ENCODE assay signal across 17 cellular contexts in the genomic region with DNA sequence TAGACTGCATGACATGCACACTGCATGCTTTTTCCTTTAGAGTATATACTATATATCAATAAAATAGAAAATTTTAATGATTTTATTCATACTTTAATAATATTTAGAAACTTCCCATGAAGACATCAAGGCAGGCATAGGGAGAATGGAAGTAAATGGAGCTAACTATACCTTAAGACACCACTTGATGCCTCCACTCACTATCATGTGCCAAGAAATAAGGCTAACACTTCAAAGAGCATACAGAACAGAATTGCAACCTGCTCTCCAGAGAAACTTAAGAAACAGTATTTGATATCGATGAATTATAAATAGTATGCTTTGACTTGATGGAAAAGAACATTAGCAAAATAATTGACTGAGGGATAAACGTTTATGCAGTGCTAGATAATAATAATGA.
A peak's percentile ranks its signal among the peaks of the same experiment; 100 is the strongest.
DNase-seq lines count a peak whose midpoint lies in the region; ATAC-seq, FAIRE-seq and TF ChIP-seq lines count a peak whose summit lies in the region.
"Had no signal": no experiment of that assay in that cellular context is flagged by ENCODE, and none has a peak within 500 bp of the region (broad histone marks: within the 10 kb centered on the region; RNA-seq: fewer than 3 reads in every experiment).

No MANE protein-coding gene starts in this region.

- H3K4me1 ChIP-seq in foreskin keratinocyte (no peaks in the 10 kb centered on the region), gastrocnemius medialis (peaks cover 3 to 8% of the 10 kb centered on the region in 2 donors)
- H3K4me1 ChIP-seq: SJCRH30, uterus had no signal

- H3K27ac ChIP-seq in foreskin keratinocyte (no peak overlapping the region), gastrocnemius medialis (no peak overlapping the region)
- H3K27ac ChIP-seq: SJCRH30, uterus had no signal

- H3K4me3 Mint-ChIP-seq in activated T-helper 17 cell treated with anti-CD3 and anti-CD28 coated beads, Interleukin-2, amount 50 U/mL, for 72 hours: no peak overlapping the region
- H3K4me3 Mint-ChIP-seq: B cell, natural killer cell had no signal

- TF ChIP-seq POLR2A in gastrocnemius medialis (IDR thresholded peaks at IDR 0.05): no peak

- no peak for TF ChIP-seq CTCF in bronchial epithelial cell (IDR thresholded peaks at IDR 0.05; ENCODE audit: insufficient read depth, low read length, severe bottlenecking)
- TF ChIP-seq CTCF in foreskin keratinocyte (conservative IDR thresholded peaks at IDR 0.05): peak; percentile 48
- no peak for TF ChIP-seq CTCF in gastrocnemius medialis (IDR thresholded peaks at IDR 0.05 in 4 of 5, conservative IDR thresholded peaks at IDR 0.05 in 1 of 5)

- in situ Hi-C loops in gastrocnemius medialis (cut with MboI; ENCODE audit: low sequenced_read_pairs in 4 of 4): loop anchor here in 2 of 4 donors (10.0 to 25.0 kb wide), 2 partner anchors 369 to 386 kb away; no protein-coding TSS in a partner anchor

- no peaks in the 10 kb centered on the region for H3K27me3 Mint-ChIP-seq in activated T-helper 17 cell treated with anti-CD3 and anti-CD28 coated beads, Interleukin-2, amount 50 U/mL, for 72 hours
- H3K27me3 Mint-ChIP-seq: B cell had no signal

- no peaks in the 10 kb centered on the region for H3K4me1 Mint-ChIP-seq in activated T-helper 17 cell treated with anti-CD3 and anti-CD28 coated beads, Interleukin-2, amount 50 U/mL, for 72 hours
- H3K4me1 Mint-ChIP-seq: B cell, natural killer cell had no signal

- H3K36me3 Mint-ChIP-seq in activated T-helper 17 cell treated with anti-CD3 and anti-CD28 coated beads, Interleukin-2, amount 50 U/mL, for 72 hours (ENCODE audit: low read depth): no peaks in the 10 kb centered on the region
- H3K36me3 Mint-ChIP-seq: natural killer cell had no signal

- DNase-seq in EH (ENCODE audit: low read depth): peak; percentile 36
- DNase-seq in NOMO-1 treated with DMSO at 0.1 percent for 48 hours (lab: John Stamatoyannopoulos, UW; ENCODE audit: unreplicated experiment): peak; percentile 75
- peak; percentile 23 for DNase-seq in bronchial epithelial cell (ENCODE audit: low read depth)
- DNase-seq in foreskin keratinocyte: no peak
- DNase-seq in gastrocnemius medialis: no peak
- DNase-seq in epidermal melanocyte (ENCODE audit: insufficient read length, low spot score): no peak
- DNase-seq: caudate nucleus; effector CD4-positive, alpha-beta T cell; foreskin melanocyte; natural killer cell; NCI-H2029; SJCRH30; uterus had no signal

- no peak overlapping the region for H3K27ac Mint-ChIP-seq in activated T-helper 17 cell treated with anti-CD3 and anti-CD28 coated beads, Interleukin-2, amount 50 U/mL, for 72 hours
- H3K27ac Mint-ChIP-seq: B cell, natural killer cell had no signal

- ATAC-seq in foreskin keratinocyte (no peak), gastrocnemius medialis (no peak), GM21717 (IDR thresholded peaks at IDR 0.05; ENCODE audit: unreplicated experiment) (no peak)
- no peak for ATAC-seq in activated T-helper 17 cell treated with anti-CD3 and anti-CD28 coated beads, Interleukin-2, amount 50 U/mL, for 72 hours (replicated peaks)
- ATAC-seq: natural killer cell had no signal

- H3K36me3 ChIP-seq in bronchial epithelial cell (ENCODE audit: control insufficient read depth, insufficient read depth, low read length): no peaks in the 10 kb centered on the region
- H3K36me3 ChIP-seq in gastrocnemius medialis: no peaks in the 10 kb centered on the region
- H3K36me3 ChIP-seq: SJCRH30, uterus had no signal

- no peaks in the 10 kb centered on the region for H3K9me3 ChIP-seq in gastrocnemius medialis
- H3K9me3 ChIP-seq: SJCRH30, uterus had no signal

- intact Hi-C loops in gastrocnemius medialis (cut with DNase I; ENCODE audit: low total_unique reads): loop anchor here (10.0 kb wide), 3 partner anchors 189 to 499 kb away; a partner anchor contains a TSS

- FAIRE-seq in bronchial epithelial cell (lab: Jason Lieb, UNC): no peak
- FAIRE-seq: D721Med had no signal

- H3K27me3 ChIP-seq in bronchial epithelial cell (ENCODE audit: control insufficient read depth, insufficient read depth, low read length): no peaks in the 10 kb centered on the region
- no peaks in the 10 kb centered on the region for H3K27me3 ChIP-seq in foreskin keratinocyte
- H3K27me3 ChIP-seq in gastrocnemius medialis: no peaks in the 10 kb centered on the region
- H3K27me3 ChIP-seq: SJCRH30, uterus had no signal

- H3K9me3 Mint-ChIP-seq in activated T-helper 17 cell treated with anti-CD3 and anti-CD28 coated beads, Interleukin-2, amount 50 U/mL, for 72 hours: peaks cover 3% of the 10 kb centered on the region
- H3K9me3 Mint-ChIP-seq: natural killer cell had no signal

- no peak overlapping the region for H3K4me3 ChIP-seq in bronchial epithelial cell (ENCODE audit: low read depth, low read length)
- H3K4me3 ChIP-seq in gastrocnemius medialis: no peak overlapping the region
- H3K4me3 ChIP-seq: SJCRH30, uterus had no signal

Comparison
In these comparisons a context has a peak if more than half of its experiments do, and no peak if none do; other contexts are left out.
1. DNase-seq: peak in EH (single experiment), NOMO-1 treated with DMSO at 0.1 percent for 48 hours (single experiment) and bronchial epithelial cell (single experiment); none in foreskin keratinocyte (0 of 2), gastrocnemius medialis (0 of 2) and epidermal melanocyte (single experiment).